In the genomic region with DNA sequence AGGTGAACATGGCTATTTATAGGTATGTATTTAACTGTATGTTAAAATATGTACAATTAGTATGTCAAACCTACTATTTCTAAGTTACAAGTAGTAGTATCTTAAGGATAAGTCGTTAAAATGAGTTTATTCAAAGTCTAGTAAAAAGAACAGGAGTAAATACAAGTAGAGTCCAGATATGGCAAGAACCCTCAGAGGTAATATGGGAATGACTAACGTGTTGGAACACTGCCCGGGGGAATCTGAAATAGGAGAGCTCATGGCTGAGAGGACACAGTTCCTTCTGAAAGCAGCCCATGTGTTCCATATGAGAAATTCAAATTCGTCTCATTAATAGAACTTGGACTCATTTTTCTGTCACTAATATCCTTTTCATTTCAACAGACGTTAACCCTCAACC, we compare ENCODE assay signal across 8 cellular contexts.
A peak's percentile ranks its signal among the peaks of the same experiment; 100 is the strongest.
DNase-seq lines count a peak whose midpoint lies in the region; ATAC-seq and TF ChIP-seq lines count a peak whose summit lies in the region.
"Had no signal": no experiment of that assay in that cellular context is flagged by ENCODE, and none has a peak within 500 bp of the region (broad histone marks: within the 10 kb centered on the region; RNA-seq: fewer than 3 reads in every experiment).

No MANE protein-coding gene starts in this region.

- no peaks in the 10 kb centered on the region for H3K27me3 ChIP-seq in right cardiac atrium (ENCODE audit: control insufficient read depth, insufficient read depth)
- H3K27me3 ChIP-seq: ascending aorta had no signal

- intact Hi-C loops in right cardiac atrium (cut with DNase I) = loop anchor here in 1 of 4 donors (10.0 kb wide), 1 partner anchor 111 kb away; no protein-coding TSS in a partner anchor

- TF ChIP-seq CTCF in GM10266 (IDR thresholded peaks at IDR 0.05; ENCODE audit: control insufficient read depth, insufficient read depth, low read depth, missing control alignments) = no peak

- H3K4me1 ChIP-seq in right cardiac atrium (ENCODE audit: control insufficient read depth, insufficient read depth, low read length) = no peaks in the 10 kb centered on the region
- H3K4me1 ChIP-seq: ascending aorta had no signal

- ATAC-seq in right cardiac atrium = peak; percentile 88 to 89

- no peak overlapping the region for H3K4me3 ChIP-seq in right cardiac atrium (ENCODE audit: low read length)
- H3K4me3 ChIP-seq: ascending aorta had no signal

- H3K9me3 ChIP-seq in right cardiac atrium (ENCODE audit: control insufficient read depth, low read length) = no peaks in the 10 kb centered on the region
- H3K9me3 ChIP-seq: ascending aorta had no signal

- DNase-seq in NCI-H1048 (lab: John Stamatoyannopoulos, UW) (peak; percentile 72), T1000 (lab: John Stamatoyannopoulos, UW) (peak; percentile 55), right cardiac atrium (peak; percentile 41 to 71 (median 66)), ureter (ENCODE audit: low spot score) (peak; percentile 66), NCI-H1417 treated with DMSO at 0.1 percent for 48 hours (lab: John Stamatoyannopoulos, UW) (no peak), GM10266 (ENCODE audit: extremely low spot score) (no peak)
- DNase-seq in activated naive CD4-positive, alpha-beta T cell (lab: John Stamatoyannopoulos, UW) = no peak

- WGBS in right cardiac atrium = 22% methylated on average over 5 of the region's 5 CpGs

- H3K27ac ChIP-seq in right cardiac atrium (ENCODE audit: low read length) = no peak overlapping the region
- H3K27ac ChIP-seq: ascending aorta had no signal

Comparison
In these comparisons a context has a peak if more than half of its experiments do, and no peak if none do; other contexts are left out.
1. DNase-seq: peak in NCI-H1048 (single experiment), T1000 (single experiment), right cardiac atrium (3 of 3) and ureter (single experiment); none in NCI-H1417 treated with DMSO at 0.1 percent for 48 hours (single experiment), activated naive CD4-positive, alpha-beta T cell (0 of 4) and GM10266 (single experiment).